Comparison of ENCODE assay signal across 1 cellular context in the genomic region with DNA sequence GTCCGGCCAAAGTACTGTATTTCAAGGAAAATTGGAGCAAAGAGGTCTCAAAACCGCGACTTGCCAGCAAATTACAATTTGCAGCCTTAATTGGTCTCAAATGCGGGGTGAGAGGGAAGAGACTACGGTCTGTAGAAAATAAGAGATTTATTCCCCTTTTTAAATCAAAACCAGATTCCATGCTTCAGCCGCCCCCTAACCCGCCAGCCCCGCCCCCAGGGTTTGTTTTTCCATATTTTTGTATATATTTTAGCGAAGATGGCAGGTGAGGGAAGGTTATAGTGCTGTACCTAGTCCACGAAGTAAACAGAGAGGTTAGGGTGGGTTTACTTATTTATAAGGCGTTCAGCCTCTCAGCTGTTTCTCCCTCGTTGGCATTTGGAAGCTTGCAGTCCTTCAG.
A peak's percentile ranks its signal among the peaks of the same experiment; 100 is the strongest.
TF ChIP-seq lines count a peak whose summit lies in the region.

No MANE protein-coding gene starts in this region.

TF ChIP-seq in GM12878, 131 proteins besides CTCF, POLR2A, EP300 and RAD21 (continued from another document):
- TF ChIP-seq, protein P1, sequence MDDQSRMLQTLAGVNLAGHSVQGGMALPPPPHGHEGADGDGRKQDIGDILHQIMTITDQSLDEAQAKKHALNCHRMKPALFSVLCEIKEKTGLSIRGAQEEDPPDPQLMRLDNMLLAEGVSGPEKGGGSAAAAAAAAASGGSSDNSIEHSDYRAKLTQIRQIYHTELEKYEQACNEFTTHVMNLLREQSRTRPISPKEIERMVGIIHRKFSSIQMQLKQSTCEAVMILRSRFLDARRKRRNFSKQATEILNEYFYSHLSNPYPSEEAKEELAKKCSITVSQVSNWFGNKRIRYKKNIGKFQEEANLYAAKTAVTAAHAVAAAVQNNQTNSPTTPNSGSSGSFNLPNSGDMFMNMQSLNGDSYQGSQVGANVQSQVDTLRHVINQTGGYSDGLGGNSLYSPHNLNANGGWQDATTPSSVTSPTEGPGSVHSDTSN (IDR thresholded peaks at IDR 0.05; ENCODE audit: insufficient replicate concordance, low read depth, low read length) = no peak
- 0 out of 2 replicates have a peak, but pooled peaks have one; percentile 6 for TF ChIP-seq TAF1 (IDR thresholded peaks at IDR 0.05; ENCODE audit: borderline replicate concordance, low read depth, low read length)
